In the genomic region with DNA sequence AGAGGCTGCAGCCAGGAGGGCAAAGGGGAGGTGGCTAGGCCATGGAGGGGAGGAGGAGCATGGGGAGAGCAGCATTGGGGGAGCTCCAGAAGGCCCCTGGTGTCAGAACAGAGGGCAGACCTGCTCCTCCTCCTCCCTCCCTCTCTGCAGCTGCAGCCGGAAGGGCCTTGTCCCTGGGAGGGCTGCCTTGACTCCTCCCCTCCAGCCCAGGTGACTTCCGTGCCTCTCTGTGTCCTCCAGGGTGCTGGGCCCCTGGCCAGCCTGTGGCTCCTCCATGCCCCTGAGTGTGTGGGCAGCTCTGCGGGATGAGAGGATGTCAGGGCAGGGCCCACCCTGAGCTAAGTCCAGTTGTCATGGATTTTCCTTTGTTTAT, we compare ENCODE assay signal across 21 cellular contexts.
A peak's percentile ranks its signal among the peaks of the same experiment; 100 is the strongest.
DNase-seq lines count a peak whose midpoint lies in the region; ATAC-seq and TF ChIP-seq lines count a peak whose summit lies in the region.
"Had no signal": no experiment of that assay in that cellular context is flagged by ENCODE, and none has a peak within 500 bp of the region (broad histone marks: within the 10 kb centered on the region; RNA-seq: fewer than 3 reads in every experiment).

No MANE protein-coding gene starts in this region.

- CTCF ChIA-PET in HEK293 (lab: Yijun Ruan, JAX): interaction anchor here (0.6 kb wide), 1 partner anchor 262 kb away, joined by 4 read pairs; no protein-coding TSS in a partner anchor

- H3K4me1 ChIP-seq in HEK293 (ENCODE audit: control insufficient read depth, insufficient read depth, low read length) (no peaks in the 10 kb centered on the region), left lung (peaks cover 0 to 5% of the 10 kb centered on the region in 2 donors)
- H3K4me1 ChIP-seq: breast epithelium had no signal

- H3K4me3 ChIP-seq in HEK293 (ENCODE audit: low read depth, low read length) (no peak overlapping the region), left lung (no peak overlapping the region)
- H3K4me3 ChIP-seq: breast epithelium, tibial artery had no signal

- H3K9me3 ChIP-seq in HEK293 (ENCODE audit: control insufficient read depth, insufficient read depth, low read depth, low read length) (no peaks in the 10 kb centered on the region), left lung (no peaks in the 10 kb centered on the region)
- H3K9me3 ChIP-seq: breast epithelium, SK-N-SH, tibial artery had no signal

- POLR2A ChIA-PET in HEK293 (lab: Yijun Ruan, JAX): no interaction called here

- no peaks in the 10 kb centered on the region for H3K36me3 ChIP-seq in HEK293 (ENCODE audit: control insufficient read depth in 2 of 2, insufficient read depth in 1 of 2, low read length in 2 of 2)
- H3K36me3 ChIP-seq in left lung: no peaks in the 10 kb centered on the region
- H3K36me3 ChIP-seq: breast epithelium, tibial artery had no signal

- H3K27ac ChIP-seq in HEK293 (ENCODE audit: extremely low read depth, low read depth, low read length) (no peak overlapping the region), left lung (no peak overlapping the region)
- H3K27ac ChIP-seq: breast epithelium, KMS-11, tibial artery had no signal

- DNase-seq in NCI-H1105 treated with DMSO at 0.1 percent for 48 hours (lab: John Stamatoyannopoulos, UW) (peak; percentile 11), NCI-H1105 (lab: John Stamatoyannopoulos, UW) (no peak), NCI-H510A treated with DMSO at 0.1 percent for 48 hours (lab: John Stamatoyannopoulos, UW) (peak; percentile 82), left lung (no peak), NCI-H1694 treated with DMSO at 0.1 percent for 48 hours (lab: John Stamatoyannopoulos, UW) (no peak), DMS 273 treated with DMSO at 0.1 percent for 48 hours (lab: John Stamatoyannopoulos, UW) (no peak)
- DNase-seq: activated naive CD8-positive, alpha-beta T cell treated with anti-CD3 and anti-CD28 coated beads, Interleukin-2, amount 50 U/mL, for 24 hours; C1 segment of cervical spinal cord; dermis blood vessel endothelial cell; left cardiac atrium; NCI-H187; NCI-H774; SK-N-SH; stimulated activated CD4-positive, alpha-beta T cell treated with anti-CD3 and anti-CD28 coated beads, Interleukin-12 subunit alpha, Interleukin-12 subunit beta, amount 100 ng/mL, for 4 hours; T-helper 9 cell; tibial artery had no signal

- peaks cover 0 to 39% of the 10 kb centered on the region in 2 donors for H3K27me3 ChIP-seq in left lung

- intact Hi-C loops in left lung (cut with DNase I): no loop called here

- ATAC-seq in left lung (peak; percentile 5), GM21367 (IDR thresholded peaks at IDR 0.05; ENCODE audit: unreplicated experiment) (no peak)
- ATAC-seq: activated CD4-positive, CD25-positive, alpha-beta regulatory T cell treated with anti-CD3 and anti-CD28 coated beads, Interleukin-2, amount 50 U/mL, for 24 hours; left cardiac atrium had no signal

- no peak for TF ChIP-seq CTCF in HEK293 (tag by site-specific recombination; IDR thresholded peaks at IDR 0.05)
- TF ChIP-seq CTCF in left lung (IDR thresholded peaks at IDR 0.05): no peak

TF ChIP-seq in HEK293, 187 proteins besides CTCF, POLR2A, EP300 and RAD21:
- TF ChIP-seq GLIS1 (tag by site-specific recombination; IDR thresholded peaks at IDR 0.05) (peak; percentile 53; the same call in 1 of the 2 replicates), ZNF548 (tag by site-specific recombination; IDR thresholded peaks at IDR 0.05) (no peak), BCL11B (tag by site-specific recombination; IDR thresholded peaks at IDR 0.05; ENCODE audit: low read depth) (no peak), ZBTB48 (tag by site-specific recombination; IDR thresholded peaks at IDR 0.05) (no peak), INSM2 (tag by site-specific recombination; IDR thresholded peaks at IDR 0.05) (no peak), ZNF654 (tag by site-specific recombination; IDR thresholded peaks at IDR 0.05; ENCODE audit: low read depth) (no peak)
- TF ChIP-seq, protein P1, sequence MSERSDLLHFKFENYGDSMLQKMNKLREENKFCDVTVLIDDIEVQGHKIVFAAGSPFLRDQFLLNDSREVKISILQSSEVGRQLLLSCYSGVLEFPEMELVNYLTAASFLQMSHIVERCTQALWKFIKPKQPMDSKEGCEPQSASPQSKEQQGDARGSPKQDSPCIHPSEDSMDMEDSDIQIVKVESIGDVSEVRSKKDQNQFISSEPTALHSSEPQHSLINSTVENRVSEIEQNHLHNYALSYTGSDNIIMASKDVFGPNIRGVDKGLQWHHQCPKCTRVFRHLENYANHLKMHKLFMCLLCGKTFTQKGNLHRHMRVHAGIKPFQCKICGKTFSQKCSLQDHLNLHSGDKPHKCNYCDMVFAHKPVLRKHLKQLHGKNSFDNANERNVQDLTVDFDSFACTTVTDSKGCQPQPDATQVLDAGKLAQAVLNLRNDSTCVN (tag by site-specific recombination; optimal IDR thresholded peaks at IDR 0.05): no peak

Comparison
In these comparisons a context has a peak if more than half of its experiments do, and no peak if none do; other contexts are left out.
1. DNase-seq: peak in NCI-H1105 treated with DMSO at 0.1 percent for 48 hours (single experiment) and NCI-H510A treated with DMSO at 0.1 percent for 48 hours (single experiment); none in NCI-H1105 (single experiment), left lung (0 of 2), NCI-H1694 treated with DMSO at 0.1 percent for 48 hours (single experiment) and DMS 273 treated with DMSO at 0.1 percent for 48 hours (single experiment).